In genomic region chr18:8412117-8412516, GRCh38 we compare ENCODE assay signal across 8 cellular contexts.
"Had no signal": no experiment of that assay in that cellular context is flagged by ENCODE, and none has a peak within 500 bp of the region (broad histone marks: within the 10 kb centered on the region; RNA-seq: fewer than 3 reads in every experiment).

No MANE protein-coding gene starts in this region.

- H3K36me3 ChIP-seq: HAP-1 had no signal

- DNase-seq: GOT3, H7, HFFc6, KG1 had no signal

- FAIRE-seq: HTR-8/SVneo, K562 had no signal

- H3K4me1 ChIP-seq: HAP-1 had no signal

- ATAC-seq: HCT116, K562 had no signal

- H3K9me3 ChIP-seq: HAP-1 had no signal

- H3K4me3 ChIP-seq: HAP-1, K562 had no signal
